10 cellular contexts compared by ENCODE assay signal in genomic region chr21:41868062-41868710, GRCh38. TPM values are rescaled to one million over a fixed set of nuclear protein-coding genes. Genes with fewer than 3 reads are reported as not detected.
DNase-seq lines count a peak whose midpoint lies in the region; ATAC-seq and TF ChIP-seq lines count a peak whose summit lies in the region.
"Had no signal": no experiment of that assay in that cellular context is flagged by ENCODE, and none has a peak within 500 bp of the region (broad histone marks: within the 10 kb centered on the region; RNA-seq: fewer than 3 reads in every experiment).

No MANE protein-coding gene starts in this region.

- no TSS peak for BruUV-seq in Calu3 (replicated peaks; lab: Mats Ljungman, UMichigan)

- H3K4me3 Mint-ChIP-seq in Calu3 (ENCODE audit: low read depth, unreplicated experiment), result no peak overlapping the region

- ATAC-seq in GM18858 (IDR thresholded peaks at IDR 0.05; ENCODE audit: unreplicated experiment), result peak; percentile 53
- ATAC-seq in GM21825 (IDR thresholded peaks at IDR 0.05; ENCODE audit: unreplicated experiment), result peak; percentile 40
- ATAC-seq in HG03521 (IDR thresholded peaks at IDR 0.05; ENCODE audit: unreplicated experiment), result peak; percentile 47

- TF ChIP-seq CTCF in Calu3 (IDR thresholded peaks at IDR 0.05; ENCODE audit: unreplicated experiment), result no peak

- peak; percentile 44 for DNase-seq in myocyte (ENCODE audit: low read depth)
- no peak for DNase-seq in NOMO-1 (lab: John Stamatoyannopoulos, UW; ENCODE audit: unreplicated experiment in 2 of 2)
- no peak for DNase-seq in NCI-H187 treated with DMSO at 0.1 percent for 48 hours (lab: John Stamatoyannopoulos, UW)
- DNase-seq in Calu3, result no peak
- DNase-seq in NCI-H2029 (lab: John Stamatoyannopoulos, UW), result no peak
- DNase-seq: activated effector memory CD4-positive, alpha-beta T cell treated with Interleukin-2 at 50 U/mL for 16 hours; testis had no signal

- no peaks in the 10 kb centered on the region for H3K27me3 Mint-ChIP-seq in Calu3 (ENCODE audit: unreplicated experiment)

- intact Hi-C loops in Calu3 (cut with micrococcal nuclease; ENCODE audit: unreplicated experiment), result no loop called here

- no peak overlapping the region for H3K27ac Mint-ChIP-seq in Calu3 (ENCODE audit: unreplicated experiment)

- CTCF ChIA-PET in Calu3 (lab: Charles Lee), result no interaction called here

- H3K36me3 Mint-ChIP-seq in Calu3 (ENCODE audit: insufficient read depth, unreplicated experiment), result peaks cover 5% of the 10 kb centered on the region

- no peaks in the 10 kb centered on the region for H3K9me3 Mint-ChIP-seq in Calu3 (ENCODE audit: low read depth, unreplicated experiment)

- H3K4me1 Mint-ChIP-seq in Calu3 (ENCODE audit: low read depth, unreplicated experiment), result no peaks in the 10 kb centered on the region

RNA-seq across cellular contexts. Expression of gene PRDM15, which starts 11.0 kb away (rescaled TPM):
- total RNA-seq in myocyte, result 6.8 and 10.2 TPM in 2 replicates
- polyA plus RNA-seq in myocyte (2012), result 5.8 TPM
- 10.1 and 10.4 TPM in 2 replicates for total RNA-seq in Calu3 (2022)
